In genomic region chr5:35031276-35031675, GRCh38 we compare ENCODE assay signal across 21 cellular contexts. TPM values are rescaled to one million over a fixed set of nuclear protein-coding genes. Genes with fewer than 3 reads are reported as not detected.
DNase-seq lines count a peak whose midpoint lies in the region; ATAC-seq and TF ChIP-seq lines count a peak whose summit lies in the region.
"Had no signal": no experiment of that assay in that cellular context is flagged by ENCODE, and none has a peak within 500 bp of the region (broad histone marks: within the 10 kb centered on the region; RNA-seq: fewer than 3 reads in every experiment).

No MANE protein-coding gene starts in this region.

- no peak overlapping the region for H3K27ac Mint-ChIP-seq in activated T-helper 17 cell treated with anti-CD3 and anti-CD28 coated beads, Interleukin-2, amount 50 U/mL, for 72 hours
- H3K27ac Mint-ChIP-seq: CD4-positive, alpha-beta T cell; naive thymus-derived CD4-positive, alpha-beta T cell; progenitor cell of endocrine pancreas; T-helper 2 cell treated with Interferon-gamma antibody and Interleukin-4, amounts not matched to agents 5 μg/mL and 100 μg/mL, for 36 hours had no signal

- H3K4me1 Mint-ChIP-seq in activated T-helper 17 cell treated with anti-CD3 and anti-CD28 coated beads, Interleukin-2, amount 50 U/mL, for 72 hours: no peaks in the 10 kb centered on the region
- H3K4me1 Mint-ChIP-seq: naive thymus-derived CD4-positive, alpha-beta T cell had no signal

- H3K36me3 Mint-ChIP-seq in activated T-helper 17 cell treated with anti-CD3 and anti-CD28 coated beads, Interleukin-2, amount 50 U/mL, for 72 hours (ENCODE audit: low read depth): no peaks in the 10 kb centered on the region

- peaks cover 30% of the 10 kb centered on the region for H3K27me3 Mint-ChIP-seq in activated T-helper 17 cell treated with anti-CD3 and anti-CD28 coated beads, Interleukin-2, amount 50 U/mL, for 72 hours

- H3K36me3 ChIP-seq in H7 (replicated peaks; ENCODE audit: control insufficient read depth, insufficient read depth, low read length) (no peaks in the 10 kb centered on the region), kidney epithelial cell (ENCODE audit: control insufficient read depth, insufficient read depth, low read length) (no peaks in the 10 kb centered on the region)
- H3K36me3 ChIP-seq: colonic mucosa, SJSA1, tibial artery had no signal

- H3K27me3 ChIP-seq in H7 (ENCODE audit: control insufficient read depth, insufficient read depth, low read length) (no peaks in the 10 kb centered on the region), kidney epithelial cell (ENCODE audit: control insufficient read depth, insufficient read depth, low read length) (no peaks in the 10 kb centered on the region)
- H3K27me3 ChIP-seq: colonic mucosa had no signal

- no peak for ATAC-seq in HG02885 (IDR thresholded peaks at IDR 0.05; ENCODE audit: poor library complexity, unreplicated experiment)
- no peak for ATAC-seq in activated T-helper 17 cell treated with anti-CD3 and anti-CD28 coated beads, Interleukin-2, amount 50 U/mL, for 72 hours (replicated peaks)
- ATAC-seq: K562; naive thymus-derived CD4-positive, alpha-beta T cell had no signal

- DNase-seq in A172 (ENCODE audit: low spot score): peak; percentile 69
- DNase-seq in H7: peak; percentile 6
- DNase-seq in astrocyte of the hippocampus (ENCODE audit: low read depth, low spot score): peak; percentile 53
- DNase-seq in kidney epithelial cell (ENCODE audit: low read depth): peak; percentile 84
- no peak for DNase-seq in putamen (ENCODE audit: low spot score)
- no peak for DNase-seq in COLO668 (lab: John Stamatoyannopoulos, UW; ENCODE audit: unreplicated experiment)
- DNase-seq: activated CD4-positive, alpha-beta T cell treated with anti-CD3 and anti-CD28 coated beads for 1 hour; aorta; CD4-positive, alpha-beta T cell; colonic mucosa; naive thymus-derived CD4-positive, alpha-beta T cell; NCI-H526; stimulated activated naive CD4-positive, alpha-beta T cell; tibial artery had no signal

- H3K4me3 ChIP-seq in H7 (ENCODE audit: insufficient read depth, low read depth, low read length) (no peak overlapping the region), kidney epithelial cell (ENCODE audit: low read depth, low read length) (no peak overlapping the region)
- H3K4me3 ChIP-seq: colonic mucosa, K562, SJSA1, tibial artery had no signal

- H3K9me3 Mint-ChIP-seq in activated T-helper 17 cell treated with anti-CD3 and anti-CD28 coated beads, Interleukin-2, amount 50 U/mL, for 72 hours: no peaks in the 10 kb centered on the region
- H3K9me3 Mint-ChIP-seq: CD4-positive, alpha-beta T cell; T-helper 2 cell treated with Interferon-gamma antibody and Interleukin-4, amounts not matched to agents 5 μg/mL and 100 μg/mL, for 36 hours had no signal

- TF ChIP-seq CTCF in kidney epithelial cell (IDR thresholded peaks at IDR 0.05; ENCODE audit: insufficient read depth, low read length, poor library complexity, severe bottlenecking): no peak

- no peak overlapping the region for H3K4me3 Mint-ChIP-seq in activated T-helper 17 cell treated with anti-CD3 and anti-CD28 coated beads, Interleukin-2, amount 50 U/mL, for 72 hours
- H3K4me3 Mint-ChIP-seq: CD4-positive, alpha-beta T cell; naive thymus-derived CD4-positive, alpha-beta T cell; T-helper 2 cell treated with Interferon-gamma antibody and Interleukin-4, amounts not matched to agents 5 μg/mL and 100 μg/mL, for 36 hours had no signal

RNA-seq across cellular contexts. Expression of gene AGXT2, which starts 16.5 kb away (rescaled TPM):
- not detected in 2 replicates for total RNA-seq in A172 (2014; rRNA removed; shearing (Covaris generic))
- not detected in 2 replicates for total RNA-seq in H7 (2014; rRNA removed; shearing (Covaris generic))
- not detected in 2 replicates for total RNA-seq in kidney epithelial cell
- total RNA-seq in activated T-helper 17 cell treated with anti-CD3 and anti-CD28 coated beads, Interleukin-2, amount 50 U/mL, for 72 hours: not detected
- total RNA-seq: aorta; CD4-positive, alpha-beta T cell; K562; lung microvascular endothelial cell; naive thymus-derived CD4-positive, alpha-beta T cell; progenitor cell of endocrine pancreas; SJSA1 had no signal

Comparison
In these comparisons a context has a peak if more than half of its experiments do, and no peak if none do; other contexts are left out.
1. DNase-seq: peak in A172 (single experiment), H7 (single experiment), astrocyte of the hippocampus (single experiment) and kidney epithelial cell (single experiment); none in putamen (single experiment) and COLO668 (single experiment).